1 cellular context compared by ENCODE assay signal in genomic region chr7:8232999-8233847, GRCh38.
TF ChIP-seq lines count a peak whose summit lies in the region.

No MANE protein-coding gene starts in this region.

TF ChIP-seq in K562, 482 proteins besides CTCF, POLR2A, EP300 and RAD21 (continued from another document and continues in another):
- TF ChIP-seq ZNF639 (CRISPR knock-in tag; conservative IDR thresholded peaks at IDR 0.05 in 1 of 2, IDR thresholded peaks at IDR 0.05 in 1 of 2) (no peak), ZNF589 (CRISPR knock-in tag; IDR thresholded peaks at IDR 0.05; ENCODE audit: low read depth) (no peak), DDX20 (tag; IDR thresholded peaks at IDR 0.05; ENCODE audit: low read depth) (no peak), KLF16 (IDR thresholded peaks at IDR 0.05) (peak; percentile 84), ZNF165 (CRISPR knock-in tag; IDR thresholded peaks at IDR 0.05; ENCODE audit: borderline replicate concordance) (no peak), TCF7L2 (IDR thresholded peaks at IDR 0.05; ENCODE audit: low read depth, low read length) (no peak), JUN (IDR thresholded peaks at IDR 0.05; ENCODE audit: borderline replicate concordance, low read depth, low read length) (peak; percentile 87), JUN (CRISPR knock-in tag; IDR thresholded peaks at IDR 0.05; ENCODE audit: borderline replicate concordance) (no peak), KLF1 (tag; IDR thresholded peaks at IDR 0.05) (no peak), SNAPC5 (CRISPR knock-in tag; IDR thresholded peaks at IDR 0.05) (no peak), GTF2F1 (IDR thresholded peaks at IDR 0.05; ENCODE audit: low read depth, low read length) (no peak), NR1H2 (CRISPR knock-in tag; IDR thresholded peaks at IDR 0.05) (no peak), ARID2 (IDR thresholded peaks at IDR 0.05) (no peak), DPF2 (IDR thresholded peaks at IDR 0.05) (peak; percentile 98), ZNF655 (CRISPR knock-in tag; IDR thresholded peaks at IDR 0.05) (no peak), FOXO4 (CRISPR knock-in tag; IDR thresholded peaks at IDR 0.05) (no peak), THAP12 (CRISPR knock-in tag; IDR thresholded peaks at IDR 0.05) (no peak), GTF2B (IDR thresholded peaks at IDR 0.05; ENCODE audit: extremely low read depth, insufficient read length) (no peak), STAT6 (CRISPR knock-in tag; IDR thresholded peaks at IDR 0.05) (no peak), SMAD2 (IDR thresholded peaks at IDR 0.05; ENCODE audit: low read depth, low read length) (no peak), NRF1 (conservative IDR thresholded peaks at IDR 0.05 in 1 of 2, IDR thresholded peaks at IDR 0.05 in 1 of 2) (no peak), PURB (CRISPR knock-in tag; IDR thresholded peaks at IDR 0.05; ENCODE audit: low read depth) (no peak), ZNF174 (CRISPR knock-in tag; IDR thresholded peaks at IDR 0.05) (no peak), HNRNPH1 (optimal IDR thresholded peaks at IDR 0.05; ENCODE audit: low read depth, low read length) (no peak), KAT2B (IDR thresholded peaks at IDR 0.05; ENCODE audit: low read depth, low read length) (no peak), ZNF444 (CRISPR knock-in tag; IDR thresholded peaks at IDR 0.05) (no peak), OTX1 (CRISPR knock-in tag; IDR thresholded peaks at IDR 0.05) (no peak), ELK1 (CRISPR knock-in tag; IDR thresholded peaks at IDR 0.05) (no peak), SMARCE1 (IDR thresholded peaks at IDR 0.05) (peak; percentile 94), PHF20 (IDR thresholded peaks at IDR 0.05; ENCODE audit: partially characterized antibody) (no peak), FOXP1 (CRISPR knock-in tag; IDR thresholded peaks at IDR 0.05) (no peak), ZNF507 (tag; conservative IDR thresholded peaks at IDR 0.05) (no peak), HINFP (tag; conservative IDR thresholded peaks at IDR 0.05; ENCODE audit: low read depth) (no peak), HMG20A (CRISPR knock-in tag; conservative IDR thresholded peaks at IDR 0.05) (no peak), SAFB (IDR thresholded peaks at IDR 0.05; ENCODE audit: borderline replicate concordance, low read depth, low read length) (no peak), ZKSCAN1 (IDR thresholded peaks at IDR 0.05; ENCODE audit: low read depth, low read length) (no peak), TCF7 (IDR thresholded peaks at IDR 0.05; ENCODE audit: borderline replicate concordance) (no peak), ZBTB2 (IDR thresholded peaks at IDR 0.05) (peak; percentile 74; the same call in 1 of the 2 replicates), FOXP4 (CRISPR knock-in tag; IDR thresholded peaks at IDR 0.05; ENCODE audit: borderline replicate concordance) (no peak), ZNF717 (CRISPR knock-in tag; IDR thresholded peaks at IDR 0.05) (no peak), MYNN (IDR thresholded peaks at IDR 0.05) (peak; percentile 63; the same call in 1 of the 2 replicates), MYNN (CRISPR knock-in tag; IDR thresholded peaks at IDR 0.05) (no peak), NUFIP1 (IDR thresholded peaks at IDR 0.05; ENCODE audit: partially characterized antibody) (no peak), HES1 (IDR thresholded peaks at IDR 0.05; ENCODE audit: low read depth) (peak; percentile 68), EGR1 (conservative IDR thresholded peaks at IDR 0.05) (no peak), ELF1 (tag; IDR thresholded peaks at IDR 0.05) (no peak), STAT5B (CRISPR knock-in tag; IDR thresholded peaks at IDR 0.05) (no peak), SREBF1 (IDR thresholded peaks at IDR 0.05; ENCODE audit: borderline replicate concordance, low read depth, low read length) (no peak), CHD1 (IDR thresholded peaks at IDR 0.05; ENCODE audit: low read length) (no peak), PRMT5 (CRISPR knock-in tag; IDR thresholded peaks at IDR 0.05) (no peak), ARID3B (CRISPR knock-in tag; IDR thresholded peaks at IDR 0.05; ENCODE audit: borderline replicate concordance) (no peak)
